Comparison of ENCODE assay signal across 8 cellular contexts in the genomic region with DNA sequence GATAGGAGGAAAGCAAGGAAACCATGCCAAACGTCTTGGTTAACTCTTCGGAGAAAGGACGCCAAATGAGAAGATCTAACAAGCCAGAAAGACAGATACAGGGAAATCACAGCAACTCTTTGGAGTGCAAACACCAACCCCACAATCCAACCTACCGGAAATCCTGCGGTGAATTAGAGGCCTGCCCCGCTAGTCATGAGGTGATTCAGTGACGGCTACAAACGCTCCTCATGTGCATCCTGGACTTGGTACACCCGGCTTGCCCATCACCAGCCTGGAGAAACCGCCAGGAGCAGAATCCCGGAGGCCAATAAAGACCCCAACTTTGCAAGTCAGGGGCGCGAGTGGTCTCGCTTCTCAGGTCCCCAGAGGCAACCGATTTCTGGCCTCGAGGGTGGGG. TPM values are rescaled to one million over a fixed set of nuclear protein-coding genes. Genes with fewer than 3 reads are reported as not detected.
DNase-seq lines count a peak whose midpoint lies in the region; ATAC-seq and TF ChIP-seq lines count a peak whose summit lies in the region.
"Not testable (repeated sequence)": the region's sequence is repeated elsewhere in the genome, so short reads cannot be mapped to it uniquely, and the experiment has no call there.

No MANE protein-coding gene starts in this region.

- H3K9me3 ChIP-seq in NT2/D1 (ENCODE audit: insufficient read depth, low read length); adipocyte (ENCODE audit: control insufficient read depth, low read length): not testable (repeated sequence)

- not testable (repeated sequence) for H3K27me3 Mint-ChIP-seq in naive thymus-derived CD8-positive, alpha-beta T cell

- H3K27me3 ChIP-seq in NT2/D1 (ENCODE audit: insufficient read depth, insufficient read length); adipocyte (replicated peaks; ENCODE audit: control insufficient read depth, insufficient read depth, low read length): not testable (repeated sequence)

- not testable (repeated sequence) for H3K9me3 Mint-ChIP-seq in naive thymus-derived CD8-positive, alpha-beta T cell

- not testable (repeated sequence) for H3K4me1 Mint-ChIP-seq in naive thymus-derived CD8-positive, alpha-beta T cell

- H3K27ac Mint-ChIP-seq in naive thymus-derived CD8-positive, alpha-beta T cell, result peak overlapping the region in 2 of 10 donors; percentile 3 to 14

- peak overlapping the region; percentile 50 for H3K9ac ChIP-seq in NT2/D1 (ENCODE audit: insufficient read length, low read depth)
- not testable (repeated sequence) for H3K9ac ChIP-seq in adipocyte (ENCODE audit: low read length)

- not testable (repeated sequence) for H3K4me1 ChIP-seq in NT2/D1 (ENCODE audit: insufficient read depth, insufficient read length); adipocyte (ENCODE audit: control insufficient read depth, insufficient read depth, low read length)

- not testable (repeated sequence) for DNase-seq in AG10803 (ENCODE audit: low read depth); NT2/D1 (ENCODE audit: low read depth, low spot score); adipocyte (ENCODE audit: low read depth); fibroblast of mammary gland (ENCODE audit: low read depth)
- DNase-seq in activated CD4-positive, alpha-beta T cell treated with anti-CD3 and anti-CD28 coated beads, Interleukin-2, amount 50 U/mL, for 4 hours, result peak; percentile 4 to 19
- DNase-seq in naive thymus-derived CD8-positive, alpha-beta T cell, result peak in 7 of 10 donors; percentile 2 to 25 (median 19)
- DNase-seq in stimulated activated CD4-positive, alpha-beta T cell treated with anti-CD3 and anti-CD28 coated beads, Interleukin-4, amount 100 ng/mL, for 24 hours, result peak; percentile 32

- H3K4me3 Mint-ChIP-seq in naive thymus-derived CD8-positive, alpha-beta T cell, result peak overlapping the region; percentile 14 to 98 (median 61)

- H3K36me3 ChIP-seq in NT2/D1 (ENCODE audit: insufficient read depth, insufficient read length, low read length); adipocyte (ENCODE audit: control insufficient read depth, insufficient read depth, low read length, severe bottlenecking): not testable (repeated sequence)

- H3K36me3 Mint-ChIP-seq in naive thymus-derived CD8-positive, alpha-beta T cell, result not testable (repeated sequence)

- not testable (repeated sequence) for TF ChIP-seq CTCF in AG10803 (conservative IDR thresholded peaks at IDR 0.05; ENCODE audit: low read length); fibroblast of mammary gland (conservative IDR thresholded peaks at IDR 0.05; ENCODE audit: control insufficient read depth, insufficient read depth, low read depth, low read length)

- peak; percentile 45 for ATAC-seq in GM21723 (IDR thresholded peaks at IDR 0.05; ENCODE audit: unreplicated experiment)
- peak; percentile 13 to 47 for ATAC-seq in naive thymus-derived CD8-positive, alpha-beta T cell

- H3K4me3 ChIP-seq in AG10803 (ENCODE audit: low read length) (peak overlapping the region; percentile 47), NT2/D1 (ENCODE audit: insufficient read length, low read depth) (peak overlapping the region; percentile 21), adipocyte (ENCODE audit: low read length) (peak overlapping the region; percentile 63), fibroblast of mammary gland (ENCODE audit: control insufficient read depth, low read depth, low read length) (peak overlapping the region; percentile 34)

- POLR2A ChIA-PET in naive thymus-derived CD8-positive, alpha-beta T cell (lab: Charles Lee), result not testable (repeated sequence)

RNA-seq across cellular contexts. Expression of a gene that starts 0.8 kb away (rescaled TPM):
- 10 to 100 TPM; 52.5 to 58.3 TPM for total RNA-seq in naive thymus-derived CD8-positive, alpha-beta T cell
- polyA plus RNA-seq in naive thymus-derived CD8-positive, alpha-beta T cell, result 1 to 10 TPM; 1.1 to 7.6 (median 1.1) TPM
